In genomic region chr2:23021311-23022120, GRCh38 we compare ENCODE assay signal across 18 cellular contexts.
A peak's percentile ranks its signal among the peaks of the same experiment; 100 is the strongest.
DNase-seq lines count a peak whose midpoint lies in the region; ATAC-seq and TF ChIP-seq lines count a peak whose summit lies in the region.
"Had no signal": no experiment of that assay in that cellular context is flagged by ENCODE, and none has a peak within 500 bp of the region (broad histone marks: within the 10 kb centered on the region; RNA-seq: fewer than 3 reads in every experiment).

No MANE protein-coding gene starts in this region.

- intact Hi-C loops in right cardiac atrium (cut with DNase I) (no loop called here), head of caudate nucleus (cut with DNase I) (no loop called here), CD14-positive monocyte (cut with micrococcal nuclease) (no loop called here)

- H3K27ac Mint-ChIP-seq in mesothelial cell of epicardium (peak overlapping the region; percentile 66), type B pancreatic cell (peak overlapping the region; percentile 16), CD14-positive monocyte (no peak overlapping the region)
- H3K27ac Mint-ChIP-seq: CD4-positive, alpha-beta memory T cell had no signal

- H3K4me1 Mint-ChIP-seq in mesothelial cell of epicardium (peaks cover 27% of the 10 kb centered on the region), type B pancreatic cell (ENCODE audit: unreplicated experiment) (peaks cover 35% of the 10 kb centered on the region), CD14-positive monocyte (no peaks in the 10 kb centered on the region)
- H3K4me1 Mint-ChIP-seq: CD4-positive, alpha-beta memory T cell had no signal

- no peaks in the 10 kb centered on the region for H3K9me3 Mint-ChIP-seq in mesothelial cell of epicardium
- H3K9me3 Mint-ChIP-seq in type B pancreatic cell, result peaks cover 10% of the 10 kb centered on the region
- H3K9me3 Mint-ChIP-seq in CD14-positive monocyte, result peaks cover 0 to 8% (median 2%) of the 10 kb centered on the region in 7 donors

- H3K4me3 ChIP-seq in cardiac muscle cell, result no peak overlapping the region
- no peak overlapping the region for H3K4me3 ChIP-seq in right cardiac atrium (ENCODE audit: low read length)
- H3K4me3 ChIP-seq: A549, HAP-1 had no signal

- no peaks in the 10 kb centered on the region for H3K36me3 ChIP-seq in cardiac muscle cell
- H3K36me3 ChIP-seq: HAP-1 had no signal

- ATAC-seq in right cardiac atrium, result no peak
- ATAC-seq: A549, HepG2 had no signal

- H3K27me3 ChIP-seq in cardiac muscle cell (no peaks in the 10 kb centered on the region), right cardiac atrium (ENCODE audit: control insufficient read depth, insufficient read depth) (no peaks in the 10 kb centered on the region)

- H3K27ac ChIP-seq in cardiac muscle cell, result peak overlapping the region; percentile 88
- H3K27ac ChIP-seq in right cardiac atrium (ENCODE audit: low read length), result no peak overlapping the region
- H3K27ac ChIP-seq: 22Rv1, A549, C4-2B had no signal

- no peaks in the 10 kb centered on the region for H3K9me3 ChIP-seq in cardiac muscle cell (ENCODE audit: low read depth)
- no peaks in the 10 kb centered on the region for H3K9me3 ChIP-seq in right cardiac atrium (ENCODE audit: control insufficient read depth, low read length)
- H3K9me3 ChIP-seq: A549, HAP-1 had no signal

- TF ChIP-seq CTCF in cardiac muscle cell (IDR thresholded peaks at IDR 0.05; ENCODE audit: low read depth, low read length) (no peak), mesothelial cell of epicardium (IDR thresholded peaks at IDR 0.05; ENCODE audit: unreplicated experiment) (no peak), type B pancreatic cell (conservative IDR thresholded peaks at IDR 0.05) (no peak), CD14-positive monocyte (IDR thresholded peaks at IDR 0.05) (no peak)

- H3K36me3 Mint-ChIP-seq in mesothelial cell of epicardium (no peaks in the 10 kb centered on the region), type B pancreatic cell (no peaks in the 10 kb centered on the region), CD14-positive monocyte (no peaks in the 10 kb centered on the region)
- H3K36me3 Mint-ChIP-seq: CD4-positive, alpha-beta memory T cell had no signal

- H3K27me3 Mint-ChIP-seq in mesothelial cell of epicardium (ENCODE audit: low read depth), result peaks cover 2% of the 10 kb centered on the region
- peaks cover 4% of the 10 kb centered on the region for H3K27me3 Mint-ChIP-seq in type B pancreatic cell
- peaks cover 0 to 2% (median 1%) of the 10 kb centered on the region in 3 donors for H3K27me3 Mint-ChIP-seq in CD14-positive monocyte (ENCODE audit: low read depth in 3 of 3)

- no peak overlapping the region for H3K4me3 Mint-ChIP-seq in mesothelial cell of epicardium
- H3K4me3 Mint-ChIP-seq in type B pancreatic cell, result no peak overlapping the region
- H3K4me3 Mint-ChIP-seq in CD14-positive monocyte, result no peak overlapping the region
- H3K4me3 Mint-ChIP-seq: CD4-positive, alpha-beta memory T cell had no signal

- peaks cover 66% of the 10 kb centered on the region for H3K4me1 ChIP-seq in cardiac muscle cell (ENCODE audit: low read depth)
- peaks cover 2% of the 10 kb centered on the region for H3K4me1 ChIP-seq in right cardiac atrium (ENCODE audit: control insufficient read depth, insufficient read depth, low read length)
- H3K4me1 ChIP-seq: A549, HAP-1 had no signal

- no peak for DNase-seq in cardiac muscle cell (ENCODE audit: low read depth in 1 of 2, low spot score in 1 of 2)
- no peak for DNase-seq in right cardiac atrium
- peak in 38 of 42 donors; percentile 6 to 79 (median 42) for DNase-seq in head of caudate nucleus
- no peak for DNase-seq in mesothelial cell of epicardium (ENCODE audit: low spot score in 2 of 2, unreplicated experiment in 2 of 2)
- DNase-seq in type B pancreatic cell (ENCODE audit: extremely low spot score, unreplicated experiment), result no peak
- DNase-seq in NCI-H2107 treated with DMSO at 0.1 percent for 48 hours (lab: John Stamatoyannopoulos, UW; ENCODE audit: unreplicated experiment), result no peak
- no peak for DNase-seq in CD14-positive monocyte (ENCODE audit: low spot score)
- no peak for DNase-seq in NCI-H526 (lab: John Stamatoyannopoulos, UW)
- DNase-seq: AML-193; CD4-positive, alpha-beta memory T cell; DMS153; DMS79; GDM1 had no signal

- 75% methylated on average over 13 of the region's 13 CpGs for WGBS in right cardiac atrium

Comparison
In these comparisons a context has a peak if more than half of its experiments do, and no peak if none do; other contexts are left out.
1. DNase-seq: peak in head of caudate nucleus (38 of 42); none in cardiac muscle cell (0 of 2), right cardiac atrium (0 of 3), mesothelial cell of epicardium (0 of 2), type B pancreatic cell (single experiment), NCI-H2107 treated with DMSO at 0.1 percent for 48 hours (single experiment), CD14-positive monocyte (single experiment) and NCI-H526 (0 of 2).
2. H3K27ac Mint-ChIP-seq: peak in mesothelial cell of epicardium (single experiment) and type B pancreatic cell (single experiment); none in CD14-positive monocyte (0 of 7).